In the genomic region with DNA sequence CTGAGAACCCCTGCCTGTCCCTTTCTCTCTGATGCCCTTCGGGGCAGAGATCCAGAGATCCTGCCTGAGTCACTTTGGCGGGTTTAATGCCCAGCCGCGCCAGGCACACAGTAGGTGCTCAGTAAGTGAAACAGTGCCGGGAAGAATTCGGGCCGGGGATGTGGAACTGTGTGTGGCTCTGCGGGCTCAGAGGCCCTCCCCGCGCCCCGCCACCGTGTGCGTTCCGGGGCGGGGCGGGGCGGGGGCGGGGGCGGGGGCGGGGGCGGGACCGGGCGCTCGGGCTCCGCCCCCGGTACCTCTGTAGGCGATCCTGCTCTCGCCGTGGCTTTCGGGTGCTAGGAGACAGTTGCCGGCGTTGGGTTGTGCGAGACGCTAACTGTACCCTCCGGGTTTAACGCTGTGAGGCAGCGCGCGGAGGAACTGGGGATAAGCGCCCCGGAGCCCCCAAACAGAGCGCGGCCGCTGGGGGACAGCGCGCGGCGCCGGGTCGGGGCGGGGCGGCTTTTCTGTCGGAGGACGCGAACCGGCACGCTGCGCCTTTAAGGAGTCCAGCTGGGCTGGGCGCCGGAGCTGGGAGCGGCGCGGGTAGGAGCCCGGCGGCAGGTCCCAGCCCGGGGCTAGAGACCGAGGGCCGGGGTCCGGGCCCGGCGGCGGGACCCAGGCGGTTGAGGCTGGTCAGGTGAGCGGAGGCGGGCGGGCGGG, we compare ENCODE assay signal across 8 cellular contexts.
DNase-seq lines count a peak whose midpoint lies in the region; ATAC-seq and TF ChIP-seq lines count a peak whose summit lies in the region.

A gene with protein sequence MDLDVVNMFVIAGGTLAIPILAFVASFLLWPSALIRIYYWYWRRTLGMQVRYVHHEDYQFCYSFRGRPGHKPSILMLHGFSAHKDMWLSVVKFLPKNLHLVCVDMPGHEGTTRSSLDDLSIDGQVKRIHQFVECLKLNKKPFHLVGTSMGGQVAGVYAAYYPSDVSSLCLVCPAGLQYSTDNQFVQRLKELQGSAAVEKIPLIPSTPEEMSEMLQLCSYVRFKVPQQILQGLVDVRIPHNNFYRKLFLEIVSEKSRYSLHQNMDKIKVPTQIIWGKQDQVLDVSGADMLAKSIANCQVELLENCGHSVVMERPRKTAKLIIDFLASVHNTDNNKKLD (plus strand): TSS at position 555 of the 702 bp plus-strand sequence. CDS start 18,795 bp downstream, outside the sequence.

- H3K4me2 ChIP-seq in KMS-11 = peak within 1 kb of the TSS; percentile 82

- no peaks in the 10 kb centered on the region for H4K20me1 ChIP-seq in KMS-11 (ENCODE audit: insufficient read depth)

- DNase-seq in GM03348 (ENCODE audit: low spot score) (peak; percentile 96), T-helper 1 cell (peak; percentile 48 to 78 (median 74)), anterior cingulate cortex (lab: John Stamatoyannopoulos, UW) (peak in 57 of 58 donors; percentile 39 to 96 (median 77)), hepatic stellate cell (ENCODE audit: low spot score) (peak; percentile 83), retinal pigment epithelial cell (ENCODE audit: low read depth) (no peak), GF-D8 (lab: John Stamatoyannopoulos, UW) (no peak)

- no peaks in the 10 kb centered on the region for H3K36me3 ChIP-seq in KMS-11 (ENCODE audit: insufficient read depth)

- H3K4me1 ChIP-seq in KMS-11 (ENCODE audit: low read depth, poor library complexity, severe bottlenecking) = peaks cover 5% of the 10 kb centered on the region

- H3K27ac ChIP-seq in KMS-11 = no peak within 1 kb of the TSS

- H2AFZ ChIP-seq in KMS-11 (ENCODE audit: low read depth) = peak within 1 kb of the TSS; percentile 93

- peak within 1 kb of the TSS; percentile 39; the same call in 1 of the 2 replicates for H3K9ac ChIP-seq in KMS-11

- no peak within 1 kb of the TSS for H3K4me3 ChIP-seq in KMS-11 (IDR thresholded peaks at IDR 0.05; ENCODE audit: insufficient read depth, low read depth, low read length)
- H3K4me3 ChIP-seq in retinal pigment epithelial cell (ENCODE audit: low read length) = peak within 1 kb of the TSS; percentile 72

- no peaks in the 10 kb centered on the region for H3K27me3 ChIP-seq in KMS-11 (ENCODE audit: insufficient read depth, low read depth)

- no peak for TF ChIP-seq CTCF in KMS-11 (conservative IDR thresholded peaks at IDR 0.05; ENCODE audit: low read depth, low read length)
- no peak for TF ChIP-seq CTCF in retinal pigment epithelial cell (conservative IDR thresholded peaks at IDR 0.05; ENCODE audit: low read depth, low read length)

- H3K79me2 ChIP-seq in KMS-11 (ENCODE audit: insufficient read depth, low read depth) = no peaks in the 10 kb centered on the region

- peak; percentile 81 for ATAC-seq in GM21723 (IDR thresholded peaks at IDR 0.05; ENCODE audit: unreplicated experiment)

Comparison
In these comparisons a context has a peak if more than half of its experiments do, and no peak if none do; other contexts are left out.
1. DNase-seq: peak in GM03348 (single experiment), T-helper 1 cell (5 of 5), anterior cingulate cortex (57 of 58) and hepatic stellate cell (single experiment); none in retinal pigment epithelial cell (single experiment) and GF-D8 (single experiment).